ENCODE assay signal across 10 cellular contexts in genomic region chr10:34768261-34768971, GRCh38. TPM values are rescaled to one million over a fixed set of nuclear protein-coding genes. Genes with fewer than 3 reads are reported as not detected.
DNase-seq lines count a peak whose midpoint lies in the region; ATAC-seq and TF ChIP-seq lines count a peak whose summit lies in the region.
"Had no signal": no experiment of that assay in that cellular context is flagged by ENCODE, and none has a peak within 500 bp of the region (broad histone marks: within the 10 kb centered on the region; RNA-seq: fewer than 3 reads in every experiment).

No MANE protein-coding gene starts in this region.

- H3K27ac ChIP-seq in lower lobe of right lung (peak overlapping the region; percentile 59), upper lobe of left lung (peak overlapping the region in 3 of 4 donors; percentile 27 to 74 (median 45)), Karpas-422 (ENCODE audit: low read length) (no peak overlapping the region)
- H3K27ac ChIP-seq: 22Rv1 had no signal

- DNase-seq in DMS79 treated with DMSO at 0.1 percent for 48 hours (lab: John Stamatoyannopoulos, UW) (peak; percentile 4), DMS79 (lab: John Stamatoyannopoulos, UW) (no peak), chondrocyte (ENCODE audit: low spot score) (no peak), lower lobe of right lung (peak; percentile 90), upper lobe of left lung (peak; percentile 70 to 91), Karpas-422 (no peak)
- DNase-seq in activated CD4-positive, alpha-beta memory T cell treated with anti-CD3 and anti-CD28 coated beads for 36 hours: no peak
- DNase-seq in activated CD4-positive, CD25-positive, alpha-beta regulatory T cell (lab: John Stamatoyannopoulos, UW): no peak
- DNase-seq: activated naive CD4-positive, alpha-beta T cell treated with anti-CD3 and anti-CD28 coated beads, Interleukin-2, amount 50 U/mL, for 16 hours had no signal

- H4K20me1 ChIP-seq in Karpas-422 (ENCODE audit: insufficient read depth, low read depth, low read length): no peaks in the 10 kb centered on the region

- H3K27me3 ChIP-seq in lower lobe of right lung (ENCODE audit: low read depth): no peaks in the 10 kb centered on the region
- no peaks in the 10 kb centered on the region for H3K27me3 ChIP-seq in upper lobe of left lung
- H3K27me3 ChIP-seq in Karpas-422 (ENCODE audit: low read length): no peaks in the 10 kb centered on the region

- no peaks in the 10 kb centered on the region for H3K79me2 ChIP-seq in Karpas-422 (ENCODE audit: low read length)

- H3K9ac ChIP-seq in Karpas-422 (ENCODE audit: low read length): no peak overlapping the region

- intact Hi-C loops in lower lobe of right lung (cut with DNase I): no loop called here
- intact Hi-C loops in activated CD4-positive, alpha-beta memory T cell treated with anti-CD3 and anti-CD28 coated beads for 36 hours (cut with micrococcal nuclease): no loop called here

- no peak overlapping the region for H3K4me2 ChIP-seq in Karpas-422 (ENCODE audit: low read depth, low read length, poor library complexity, severe bottlenecking)

- POLR2A ChIA-PET in activated CD4-positive, alpha-beta memory T cell treated with anti-CD3 and anti-CD28 coated beads for 36 hours (lab: Charles Lee): no interaction called here

- no peaks in the 10 kb centered on the region for H3K36me3 Mint-ChIP-seq in chondrocyte (ENCODE audit: low read depth)
- H3K36me3 Mint-ChIP-seq in activated CD4-positive, alpha-beta memory T cell treated with anti-CD3 and anti-CD28 coated beads for 36 hours: no peaks in the 10 kb centered on the region

- H3K4me1 Mint-ChIP-seq in chondrocyte (ENCODE audit: low read depth): peaks cover 42% of the 10 kb centered on the region
- no peaks in the 10 kb centered on the region for H3K4me1 Mint-ChIP-seq in activated CD4-positive, alpha-beta memory T cell treated with anti-CD3 and anti-CD28 coated beads for 36 hours (ENCODE audit: low read depth)

- CTCF ChIA-PET in activated CD4-positive, alpha-beta memory T cell treated with anti-CD3 and anti-CD28 coated beads for 36 hours (lab: Charles Lee): no interaction called here

- H2AFZ ChIP-seq in Karpas-422 (ENCODE audit: low read length): no peak overlapping the region

- peak in 1 of 4 donors; percentile 47 for TF ChIP-seq POLR2A in upper lobe of left lung (IDR thresholded peaks at IDR 0.05)

- no peak for TF ChIP-seq EP300 in upper lobe of left lung (IDR thresholded peaks at IDR 0.05)

- peaks cover 2% of the 10 kb centered on the region for H3K9me3 Mint-ChIP-seq in chondrocyte (ENCODE audit: low read depth)
- H3K9me3 Mint-ChIP-seq in activated CD4-positive, alpha-beta memory T cell treated with anti-CD3 and anti-CD28 coated beads for 36 hours: no peaks in the 10 kb centered on the region

- peak overlapping the region; percentile 2 for H3K27ac Mint-ChIP-seq in chondrocyte (ENCODE audit: unreplicated experiment)
- no peak overlapping the region for H3K27ac Mint-ChIP-seq in activated CD4-positive, alpha-beta memory T cell treated with anti-CD3 and anti-CD28 coated beads for 36 hours

- H3K4me3 Mint-ChIP-seq in chondrocyte (ENCODE audit: unreplicated experiment): no peak overlapping the region
- no peak overlapping the region for H3K4me3 Mint-ChIP-seq in activated CD4-positive, alpha-beta memory T cell treated with anti-CD3 and anti-CD28 coated beads for 36 hours

- H3K27me3 Mint-ChIP-seq in chondrocyte (ENCODE audit: low read depth): no peaks in the 10 kb centered on the region
- H3K27me3 Mint-ChIP-seq in activated CD4-positive, alpha-beta memory T cell treated with anti-CD3 and anti-CD28 coated beads for 36 hours: peaks cover 16% of the 10 kb centered on the region

- H3K9me2 ChIP-seq in Karpas-422 (replicated peaks; ENCODE audit: insufficient read depth, low read length): no peaks in the 10 kb centered on the region

- ATAC-seq in lower lobe of right lung: peak; percentile 97 to 98
- peak; percentile 89 to 94 for ATAC-seq in upper lobe of left lung (ENCODE audit: low FRiP score in 2 of 2)

- no peak overlapping the region for H3K4me3 ChIP-seq in lower lobe of right lung
- peak overlapping the region in 1 of 4 donors; percentile 15 for H3K4me3 ChIP-seq in upper lobe of left lung
- H3K4me3 ChIP-seq in Karpas-422 (ENCODE audit: low read length): no peak overlapping the region

- H3K36me3 ChIP-seq in lower lobe of right lung (no peaks in the 10 kb centered on the region), upper lobe of left lung (no peaks in the 10 kb centered on the region), Karpas-422 (ENCODE audit: insufficient read depth, low read length) (no peaks in the 10 kb centered on the region)

- 65 to 76% methylated on average over 15 of the region's 15 CpGs for WGBS in upper lobe of left lung, 2 donors

- H3K4me1 ChIP-seq in lower lobe of right lung (peaks cover 32% of the 10 kb centered on the region), upper lobe of left lung (peaks cover 22 to 44% (median 30%) of the 10 kb centered on the region in 4 donors), Karpas-422 (ENCODE audit: low read length) (no peaks in the 10 kb centered on the region)

- TF ChIP-seq CTCF in chondrocyte (IDR thresholded peaks at IDR 0.05): no peak
- TF ChIP-seq CTCF in lower lobe of right lung (IDR thresholded peaks at IDR 0.05): no peak
- TF ChIP-seq CTCF in upper lobe of left lung (IDR thresholded peaks at IDR 0.05): no peak

- H3K9me3 ChIP-seq in lower lobe of right lung (no peaks in the 10 kb centered on the region), upper lobe of left lung (no peaks in the 10 kb centered on the region), Karpas-422 (ENCODE audit: low read length) (no peaks in the 10 kb centered on the region)

RNA-seq across cellular contexts. Expression of gene PARD3, which starts 46.7 kb away (rescaled TPM):
- total RNA-seq in chondrocyte (25.2 to 26.5 TPM (median 26.0 TPM) in 3 replicates), lower lobe of right lung (34.1 TPM), upper lobe of left lung (100 to 1,000 TPM in 1 of 6 donors, 10 to 100 TPM in 5; 30.6 to 108 (median 50.6) TPM)
- total RNA-seq in activated CD4-positive, alpha-beta memory T cell treated with anti-CD3 and anti-CD28 coated beads for 36 hours: 1 to 10 TPM in 1 of 2 experiments, under 1 TPM in 1; 0.93 to 1.2 TPM
- total RNA-seq in Karpas-422 (2014; rRNA removed; shearing (Covaris generic); ENCODE audit: low replicate concordance): not detected in 2 replicates

Comparison
In these comparisons a context has a peak if more than half of its experiments do, and no peak if none do; other contexts are left out.
1. DNase-seq: peak in DMS79 treated with DMSO at 0.1 percent for 48 hours (single experiment), lower lobe of right lung (single experiment) and upper lobe of left lung (2 of 2); none in DMS79 (single experiment), chondrocyte (single experiment), activated CD4-positive, alpha-beta memory T cell treated with anti-CD3 and anti-CD28 coated beads for 36 hours (single experiment), Karpas-422 (single experiment) and activated CD4-positive, CD25-positive, alpha-beta regulatory T cell (0 of 4).
2. RNA of gene PARD3, which starts 46.7 kb away (total RNA-seq): 30.6 to 108 TPM in upper lobe of left lung, 34.1 TPM in lower lobe of right lung (single experiment) and 25.2 to 26.5 TPM in chondrocyte; 0.93 to 1.2 TPM in activated CD4-positive, alpha-beta memory T cell treated with anti-CD3 and anti-CD28 coated beads for 36 hours and not detected in Karpas-422; every median in the first group is over 10 times any median in the second.